16 cellular contexts compared by ENCODE assay signal in the genomic region with DNA sequence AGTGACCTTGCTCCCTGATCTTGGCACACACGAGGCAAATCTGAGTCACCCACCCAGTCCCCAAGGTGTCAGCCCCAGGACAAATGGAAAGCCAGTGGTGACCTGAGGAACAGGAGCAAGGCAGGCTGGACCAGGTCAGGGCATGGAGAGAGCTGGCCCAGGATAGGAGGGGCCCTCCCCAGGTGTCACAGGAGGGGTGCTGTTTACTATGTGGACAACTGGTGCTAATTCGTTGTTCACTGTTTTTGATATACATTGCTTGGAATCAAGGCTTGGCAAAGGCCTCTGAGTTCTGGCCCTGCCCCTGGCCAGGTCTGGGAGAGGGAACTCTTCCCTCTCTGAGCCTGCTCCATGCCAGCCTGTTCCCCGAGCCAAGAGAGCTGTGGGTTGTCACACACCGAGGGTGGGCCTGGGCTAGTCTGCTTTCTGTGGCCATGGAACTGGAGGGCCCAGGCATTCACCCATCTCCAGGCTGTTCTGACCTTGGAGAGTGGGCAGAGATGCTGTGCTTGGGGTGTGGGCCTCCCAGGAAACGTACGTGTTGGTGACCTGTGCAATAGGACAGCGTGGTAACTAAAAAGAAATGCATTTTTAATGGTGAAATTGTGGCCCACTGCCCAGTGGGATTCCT. TPM values are rescaled to one million over a fixed set of nuclear protein-coding genes. Genes with fewer than 3 reads are reported as not detected.
DNase-seq lines count a peak whose midpoint lies in the region; ATAC-seq, FAIRE-seq and TF ChIP-seq lines count a peak whose summit lies in the region.
"Had no signal": no experiment of that assay in that cellular context is flagged by ENCODE, and none has a peak within 500 bp of the region (broad histone marks: within the 10 kb centered on the region; RNA-seq: fewer than 3 reads in every experiment).

No MANE protein-coding gene starts in this region.

- peak; percentile 15 to 23 for ATAC-seq in right cardiac atrium
- ATAC-seq in left ventricle myocardium superior = no peak
- ATAC-seq: stimulated activated naive CD8-positive, alpha-beta T cell treated with anti-CD3 and anti-CD28 coated beads, Interleukin-15, amount 100 ng/mL, for 72 hours had no signal

- H3K4me1 ChIP-seq in right cardiac atrium (ENCODE audit: control insufficient read depth, insufficient read depth, low read length) (no peaks in the 10 kb centered on the region), osteoblast (ENCODE audit: insufficient read depth, low read length) (no peaks in the 10 kb centered on the region)
- H3K4me1 ChIP-seq: ascending aorta, HAP-1, lower lobe of right lung had no signal

- H3K79me2 ChIP-seq in osteoblast (ENCODE audit: insufficient read depth, low read length) = no peaks in the 10 kb centered on the region

- H3K4me3 Mint-ChIP-seq in activated CD4-positive, alpha-beta T cell treated with anti-CD3 and anti-CD28 coated beads, Interleukin-2, amount 10 ng/mL, durations not matched to agents 7 days and 5 days = no peak overlapping the region
- H3K4me3 Mint-ChIP-seq: natural killer cell treated with Interleukin-12 subunit alpha and Interleukin-12 subunit beta and Interleukin-15 and Interleukin-18, amount 100 ng/mL, for 72 hours; stimulated activated naive CD8-positive, alpha-beta T cell treated with anti-CD3 and anti-CD28 coated beads, Interleukin-15, amount 100 ng/mL, for 72 hours; T-helper 1 cell treated with Interleukin-12 subunit alpha and Interleukin-12 subunit beta and Interleukin-4 antibody, amounts not matched to agents 30 μg/mL and 1 μg/mL, for 36 hours had no signal

- H3K9me3 ChIP-seq in right cardiac atrium (ENCODE audit: control insufficient read depth, low read length) (no peaks in the 10 kb centered on the region), osteoblast (ENCODE audit: low read depth, low read length) (no peaks in the 10 kb centered on the region)
- H3K9me3 ChIP-seq: ascending aorta, HAP-1, lower lobe of right lung had no signal

- no peak for TF ChIP-seq CTCF in osteoblast (IDR thresholded peaks at IDR 0.05; ENCODE audit: extremely low read depth, low read depth, low read length)

- no peaks in the 10 kb centered on the region for H3K27me3 ChIP-seq in right cardiac atrium (ENCODE audit: control insufficient read depth, insufficient read depth)
- H3K27me3 ChIP-seq in osteoblast (ENCODE audit: insufficient read depth, low read length) = peaks cover 13% of the 10 kb centered on the region
- H3K27me3 ChIP-seq: ascending aorta had no signal

- POLR2A ChIA-PET in activated CD4-positive, alpha-beta T cell treated with anti-CD3 and anti-CD28 coated beads, Interleukin-2, amount 10 ng/mL, durations not matched to agents 7 days and 5 days (lab: Charles Lee) = no interaction called here

- no peaks in the 10 kb centered on the region for H3K27me3 Mint-ChIP-seq in activated CD4-positive, alpha-beta T cell treated with anti-CD3 and anti-CD28 coated beads, Interleukin-2, amount 10 ng/mL, durations not matched to agents 7 days and 5 days

- no peak overlapping the region for H3K27ac ChIP-seq in right cardiac atrium (ENCODE audit: low read length)
- no peak overlapping the region for H3K27ac ChIP-seq in osteoblast (ENCODE audit: low read depth, low read length)
- H3K27ac ChIP-seq: ascending aorta, lower lobe of right lung had no signal

- no peaks in the 10 kb centered on the region for H3K36me3 ChIP-seq in osteoblast (ENCODE audit: insufficient read depth, low read length)
- H3K36me3 ChIP-seq: ascending aorta, HAP-1, lower lobe of right lung had no signal

- DNase-seq in right cardiac atrium (peak in 2 of 3 donors; percentile 4 to 27), left ventricle myocardium superior (no peak), ecto neural progenitor cell (ENCODE audit: low spot score) (peak; percentile 34), osteoblast (ENCODE audit: insufficient read length, low spot score, missing footprints) (peak; percentile 59), RCC 7860 (ENCODE audit: low spot score) (no peak), NCI-H524 treated with DMSO at 0.1 percent for 48 hours (lab: John Stamatoyannopoulos, UW) (no peak)
- DNase-seq in stimulated activated CD8-positive, alpha-beta memory T cell treated with anti-CD3 and anti-CD28 coated beads, Interleukin-4, amount 100 ng/mL, for 48 hours = no peak
- no peak for DNase-seq in activated CD4-positive, alpha-beta T cell treated with anti-CD3 and anti-CD28 coated beads, Interleukin-2, amount 10 ng/mL, durations not matched to agents 7 days and 5 days
- DNase-seq: cortex of kidney; stimulated activated naive CD8-positive, alpha-beta T cell treated with anti-CD3 and anti-CD28 coated beads, Interleukin-15, amount 100 ng/mL, for 72 hours had no signal

- no peaks in the 10 kb centered on the region for H3K4me1 Mint-ChIP-seq in activated CD4-positive, alpha-beta T cell treated with anti-CD3 and anti-CD28 coated beads, Interleukin-2, amount 10 ng/mL, durations not matched to agents 7 days and 5 days
- H3K4me1 Mint-ChIP-seq: stimulated activated naive CD8-positive, alpha-beta T cell treated with anti-CD3 and anti-CD28 coated beads, Interleukin-15, amount 100 ng/mL, for 72 hours had no signal

- WGBS in right cardiac atrium = 79% methylated on average over 7 of the region's 7 CpGs

- H3K36me3 Mint-ChIP-seq in activated CD4-positive, alpha-beta T cell treated with anti-CD3 and anti-CD28 coated beads, Interleukin-2, amount 10 ng/mL, durations not matched to agents 7 days and 5 days (ENCODE audit: low read depth) = no peaks in the 10 kb centered on the region
- H3K36me3 Mint-ChIP-seq: natural killer cell treated with Interleukin-12 subunit alpha and Interleukin-12 subunit beta and Interleukin-15 and Interleukin-18, amount 100 ng/mL, for 72 hours had no signal

- CTCF ChIA-PET in activated CD4-positive, alpha-beta T cell treated with anti-CD3 and anti-CD28 coated beads, Interleukin-2, amount 10 ng/mL, durations not matched to agents 7 days and 5 days (lab: Charles Lee) = no interaction called here

- no peaks in the 10 kb centered on the region for H3K9me3 Mint-ChIP-seq in activated CD4-positive, alpha-beta T cell treated with anti-CD3 and anti-CD28 coated beads, Interleukin-2, amount 10 ng/mL, durations not matched to agents 7 days and 5 days
- H3K9me3 Mint-ChIP-seq: natural killer cell treated with Interleukin-12 subunit alpha and Interleukin-12 subunit beta and Interleukin-15 and Interleukin-18, amount 100 ng/mL, for 72 hours; stimulated activated naive CD8-positive, alpha-beta T cell treated with anti-CD3 and anti-CD28 coated beads, Interleukin-15, amount 100 ng/mL, for 72 hours; T-helper 1 cell treated with Interleukin-12 subunit alpha and Interleukin-12 subunit beta and Interleukin-4 antibody, amounts not matched to agents 30 μg/mL and 1 μg/mL, for 36 hours had no signal

- FAIRE-seq in RCC 7860 (lab: Jason Lieb, UNC) = no peak

- no peaks in the 10 kb centered on the region for H4K20me1 ChIP-seq in osteoblast (ENCODE audit: insufficient read depth, low read length)

- H3K27ac Mint-ChIP-seq in activated CD4-positive, alpha-beta T cell treated with anti-CD3 and anti-CD28 coated beads, Interleukin-2, amount 10 ng/mL, durations not matched to agents 7 days and 5 days = no peak overlapping the region
- H3K27ac Mint-ChIP-seq: natural killer cell treated with Interleukin-12 subunit alpha and Interleukin-12 subunit beta and Interleukin-15 and Interleukin-18, amount 100 ng/mL, for 72 hours; T-helper 1 cell treated with Interleukin-12 subunit alpha and Interleukin-12 subunit beta and Interleukin-4 antibody, amounts not matched to agents 30 μg/mL and 1 μg/mL, for 36 hours had no signal

- no peak overlapping the region for H2AFZ ChIP-seq in osteoblast (ENCODE audit: low read length)

- intact Hi-C loops in right cardiac atrium (cut with DNase I) (no loop called here), left ventricle myocardium superior (cut with micrococcal nuclease) (no loop called here)

- no peak overlapping the region for H3K4me3 ChIP-seq in right cardiac atrium (ENCODE audit: low read length)
- H3K4me3 ChIP-seq in osteoblast (ENCODE audit: insufficient read depth, low read length) = no peak overlapping the region
- H3K4me3 ChIP-seq: ascending aorta, HAP-1, lower lobe of right lung had no signal

- H3K4me2 ChIP-seq in osteoblast (ENCODE audit: insufficient read depth, low read length) = no peak overlapping the region

RNA-seq across cellular contexts. Expression of a gene that starts 41.8 kb away (rescaled TPM):
- total RNA-seq in right cardiac atrium (not detected), left ventricle myocardium superior (not detected), osteoblast (not detected in 2 replicates)
- polyA plus RNA-seq in right cardiac atrium = not detected
- total RNA-seq in activated CD4-positive, alpha-beta T cell treated with anti-CD3 and anti-CD28 coated beads, Interleukin-2, amount 10 ng/mL, durations not matched to agents 7 days and 5 days = not detected
- total RNA-seq: ascending aorta; Daoy; lower lobe of right lung; natural killer cell treated with Interleukin-12 subunit alpha and Interleukin-12 subunit beta and Interleukin-15 and Interleukin-18, amount 100 ng/mL, for 72 hours had no signal

Comparison
In these comparisons a context has a peak if more than half of its experiments do, and no peak if none do; other contexts are left out.
1. DNase-seq: peak in right cardiac atrium (2 of 3), ecto neural progenitor cell (single experiment) and osteoblast (single experiment); none in left ventricle myocardium superior (single experiment), RCC 7860 (single experiment), stimulated activated CD8-positive, alpha-beta memory T cell treated with anti-CD3 and anti-CD28 coated beads, Interleukin-4, amount 100 ng/mL, for 48 hours (single experiment), activated CD4-positive, alpha-beta T cell treated with anti-CD3 and anti-CD28 coated beads, Interleukin-2, amount 10 ng/mL, durations not matched to agents 7 days and 5 days (single experiment) and NCI-H524 treated with DMSO at 0.1 percent for 48 hours (single experiment).